Comparison of ENCODE assay signal across 23 cellular contexts in the genomic region with DNA sequence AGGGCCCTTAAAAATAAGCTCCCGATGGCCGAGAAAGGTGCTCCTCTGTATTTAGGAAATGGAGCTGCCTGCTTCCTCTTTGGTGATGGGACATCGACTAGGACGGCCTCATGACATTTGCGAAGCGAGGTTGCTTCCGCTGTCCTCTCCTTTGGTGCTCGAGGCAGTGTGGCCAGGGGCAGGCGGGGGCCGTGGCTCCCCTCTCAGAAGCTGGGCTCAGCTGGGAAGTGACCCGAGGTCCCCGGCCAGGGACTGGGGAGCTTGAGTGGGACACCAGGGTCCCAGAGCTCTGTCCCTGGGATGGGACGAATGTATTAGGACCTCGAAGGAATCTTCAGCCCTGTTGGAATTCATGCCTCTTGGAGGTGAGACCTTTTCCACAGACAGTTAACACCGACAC.
DNase-seq lines count a peak whose midpoint lies in the region; ATAC-seq, FAIRE-seq and TF ChIP-seq lines count a peak whose summit lies in the region.
"Had no signal": no experiment of that assay in that cellular context is flagged by ENCODE, and none has a peak within 500 bp of the region (broad histone marks: within the 10 kb centered on the region; RNA-seq: fewer than 3 reads in every experiment).

No MANE protein-coding gene starts in this region.

- ATAC-seq in Right ventricle myocardium inferior (no peak), Right ventricle myocardium superior (ENCODE audit: poor library complexity) (no peak)
- ATAC-seq in activated T-cell treated with anti-CD3 and anti-CD28 coated beads, Interleukin-2, amount 50 U/mL, for 4 hours = no peak
- ATAC-seq: A549 had no signal

- intact Hi-C loops in Right ventricle myocardium inferior (cut with DNase I) (no loop called here), Right ventricle myocardium superior (cut with DNase I) (no loop called here), kidney (cut with DNase I) (no loop called here), posterior vena cava (cut with DNase I) (no loop called here)

- no peaks in the 10 kb centered on the region for H3K9me3 Mint-ChIP-seq in activated T-cell treated with anti-CD3 and anti-CD28 coated beads, Interleukin-2, amount 50 U/mL, for 4 hours
- H3K9me3 Mint-ChIP-seq: CD4-positive, alpha-beta memory T cell had no signal

- H3K4me1 Mint-ChIP-seq in activated T-cell treated with anti-CD3 and anti-CD28 coated beads, Interleukin-2, amount 50 U/mL, for 4 hours (ENCODE audit: low read depth) = no peaks in the 10 kb centered on the region
- H3K4me1 Mint-ChIP-seq: CD4-positive, alpha-beta memory T cell had no signal

- H3K4me3 Mint-ChIP-seq in activated T-cell treated with anti-CD3 and anti-CD28 coated beads, Interleukin-2, amount 50 U/mL, for 4 hours = no peak overlapping the region
- H3K4me3 Mint-ChIP-seq: CD4-positive, alpha-beta memory T cell; HFFc6 had no signal

- no peak for FAIRE-seq in kidney (lab: Jason Lieb, UNC)
- FAIRE-seq: A549, G401.6, GM12892, GM19239 had no signal

- TF ChIP-seq CTCF in kidney (IDR thresholded peaks at IDR 0.05; ENCODE audit: borderline replicate concordance, extremely low read depth, insufficient read depth) = no peak

- no peak overlapping the region for H3K27ac ChIP-seq in kidney (ENCODE audit: low read depth in 2 of 2, low read length in 2 of 2)
- H3K27ac ChIP-seq: 22Rv1, A549, GM23248 had no signal

- no peaks in the 10 kb centered on the region for H3K9me3 ChIP-seq in kidney (ENCODE audit: control insufficient read depth in 1 of 2, low read length in 2 of 2)
- H3K9me3 ChIP-seq: A549, HAP-1 had no signal

- DNase-seq in Right ventricle myocardium inferior (ENCODE audit: missing footprints) = peak; percentile 51
- DNase-seq in Right ventricle myocardium superior = no peak
- peak; percentile 35 for DNase-seq in kidney
- DNase-seq in posterior vena cava (ENCODE audit: low spot score) = peak; percentile 57
- DNase-seq in activated T-cell treated with anti-CD3 and anti-CD28 coated beads, Interleukin-2, amount 50 U/mL, for 4 hours = no peak
- no peak for DNase-seq in NCI-H2171 treated with DMSO at 0.1 percent for 48 hours (lab: John Stamatoyannopoulos, UW)
- no peak for DNase-seq in DMS79 (lab: John Stamatoyannopoulos, UW)
- DNase-seq: ACHN; AML-193; C1 segment of cervical spinal cord; Calu3; CD4-positive, alpha-beta memory T cell; COR-L47; DMS53; DND-41; GM23248; HFFc6 had no signal

- no peaks in the 10 kb centered on the region for H3K4me1 ChIP-seq in kidney (ENCODE audit: control insufficient read depth in 1 of 2, insufficient read depth in 1 of 2, low read depth in 1 of 2, low read length in 2 of 2)
- H3K4me1 ChIP-seq: A549, HAP-1 had no signal

- no peaks in the 10 kb centered on the region for H3K36me3 ChIP-seq in kidney (ENCODE audit: control insufficient read depth in 1 of 2, insufficient read depth in 2 of 2, low read length in 2 of 2)
- H3K36me3 ChIP-seq: HAP-1 had no signal

- no peak overlapping the region for H3K9ac ChIP-seq in kidney (ENCODE audit: low read length in 2 of 2)
- H3K9ac ChIP-seq: GM23248 had no signal

- H3K4me3 ChIP-seq in kidney (ENCODE audit: low read length in 2 of 2) = no peak overlapping the region
- H3K4me3 ChIP-seq: A549, GM23248, HAP-1 had no signal

- no peaks in the 10 kb centered on the region for H3K36me3 Mint-ChIP-seq in activated T-cell treated with anti-CD3 and anti-CD28 coated beads, Interleukin-2, amount 50 U/mL, for 4 hours (ENCODE audit: insufficient read depth)
- H3K36me3 Mint-ChIP-seq: CD4-positive, alpha-beta memory T cell had no signal

- peaks cover 2% of the 10 kb centered on the region for H3K27me3 Mint-ChIP-seq in activated T-cell treated with anti-CD3 and anti-CD28 coated beads, Interleukin-2, amount 50 U/mL, for 4 hours (ENCODE audit: low read depth)

Comparison
In these comparisons a context has a peak if more than half of its experiments do, and no peak if none do; other contexts are left out.
1. DNase-seq: peak in Right ventricle myocardium inferior (single experiment), kidney (single experiment) and posterior vena cava (single experiment); none in Right ventricle myocardium superior (single experiment), activated T-cell treated with anti-CD3 and anti-CD28 coated beads, Interleukin-2, amount 50 U/mL, for 4 hours (single experiment), NCI-H2171 treated with DMSO at 0.1 percent for 48 hours (single experiment) and DMS79 (single experiment).